1 cellular context compared by ENCODE assay signal in the genomic region with DNA sequence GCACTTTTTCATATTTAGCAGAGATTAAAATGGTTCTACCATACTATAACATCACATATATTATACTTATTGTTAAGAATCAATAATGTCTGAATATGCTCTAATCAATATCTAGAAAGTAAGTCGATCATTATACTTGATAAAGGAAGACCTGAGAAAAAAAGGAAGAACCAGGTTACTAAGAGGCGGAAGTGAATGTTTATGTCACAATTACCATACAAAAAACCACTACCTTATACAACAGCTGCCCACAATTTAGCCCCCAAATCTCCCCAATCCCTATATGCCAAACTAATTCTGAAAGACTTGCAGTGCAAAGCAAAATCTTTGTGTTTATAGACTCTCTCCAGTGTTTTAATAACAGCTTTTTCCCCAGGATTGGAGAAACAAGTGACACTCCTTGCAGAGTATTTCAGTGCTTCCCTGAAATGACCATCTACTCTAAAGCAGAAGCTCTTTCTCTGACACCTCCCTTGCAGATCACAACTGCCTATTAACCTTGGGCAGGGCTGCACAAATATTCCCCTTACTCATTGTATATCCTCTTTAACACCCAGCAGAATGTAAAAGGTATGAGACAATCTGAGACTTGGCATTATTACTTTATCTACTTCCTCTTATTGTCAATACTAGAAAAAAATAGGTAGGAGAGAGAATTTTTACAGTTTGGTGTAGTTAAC.
TF ChIP-seq lines count a peak whose summit lies in the region.

No MANE protein-coding gene starts in this region.

TF ChIP-seq in K562, 482 proteins besides CTCF, POLR2A, EP300 and RAD21 (continued from another document):
- TF ChIP-seq, protein P1, sequence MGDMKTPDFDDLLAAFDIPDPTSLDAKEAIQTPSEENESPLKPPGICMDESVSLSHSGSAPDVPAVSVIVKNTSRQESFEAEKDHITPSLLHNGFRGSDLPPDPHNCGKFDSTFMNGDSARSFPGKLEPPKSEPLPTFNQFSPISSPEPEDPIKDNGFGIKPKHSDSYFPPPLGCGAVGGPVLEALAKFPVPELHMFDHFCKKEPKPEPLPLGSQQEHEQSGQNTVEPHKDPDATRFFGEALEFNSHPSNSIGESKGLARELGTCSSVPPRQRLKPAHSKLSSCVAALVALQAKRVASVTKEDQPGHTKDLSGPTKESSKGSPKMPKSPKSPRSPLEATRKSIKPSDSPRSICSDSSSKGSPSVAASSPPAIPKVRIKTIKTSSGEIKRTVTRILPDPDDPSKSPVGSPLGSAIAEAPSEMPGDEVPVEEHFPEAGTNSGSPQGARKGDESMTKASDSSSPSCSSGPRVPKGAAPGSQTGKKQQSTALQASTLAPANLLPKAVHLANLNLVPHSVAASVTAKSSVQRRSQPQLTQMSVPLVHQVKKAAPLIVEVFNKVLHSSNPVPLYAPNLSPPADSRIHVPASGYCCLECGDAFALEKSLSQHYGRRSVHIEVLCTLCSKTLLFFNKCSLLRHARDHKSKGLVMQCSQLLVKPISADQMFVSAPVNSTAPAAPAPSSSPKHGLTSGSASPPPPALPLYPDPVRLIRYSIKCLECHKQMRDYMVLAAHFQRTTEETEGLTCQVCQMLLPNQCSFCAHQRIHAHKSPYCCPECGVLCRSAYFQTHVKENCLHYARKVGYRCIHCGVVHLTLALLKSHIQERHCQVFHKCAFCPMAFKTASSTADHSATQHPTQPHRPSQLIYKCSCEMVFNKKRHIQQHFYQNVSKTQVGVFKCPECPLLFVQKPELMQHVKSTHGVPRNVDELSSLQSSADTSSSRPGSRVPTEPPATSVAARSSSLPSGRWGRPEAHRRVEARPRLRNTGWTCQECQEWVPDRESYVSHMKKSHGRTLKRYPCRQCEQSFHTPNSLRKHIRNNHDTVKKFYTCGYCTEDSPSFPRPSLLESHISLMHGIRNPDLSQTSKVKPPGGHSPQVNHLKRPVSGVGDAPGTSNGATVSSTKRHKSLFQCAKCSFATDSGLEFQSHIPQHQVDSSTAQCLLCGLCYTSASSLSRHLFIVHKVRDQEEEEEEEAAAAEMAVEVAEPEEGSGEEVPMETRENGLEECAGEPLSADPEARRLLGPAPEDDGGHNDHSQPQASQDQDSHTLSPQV (IDR thresholded peaks at IDR 0.05), result 0 out of 2 replicates have a peak, but pooled peaks have one; percentile 28
TF ChIP-seq in K562: peak in this region for 2.
